Comparison of ENCODE assay signal across 16 cellular contexts in genomic region chr17:72412650-72413076, GRCh38.
"Had no signal": no experiment of that assay in that cellular context is flagged by ENCODE, and none has a peak within 500 bp of the region (broad histone marks: within the 10 kb centered on the region; RNA-seq: fewer than 3 reads in every experiment).

No MANE protein-coding gene starts in this region.

- H3K36me3 ChIP-seq: ascending aorta, breast epithelium, tibial artery, vagina, WERI-Rb-1 had no signal

- H3K4me3 Mint-ChIP-seq: activated naive CD4-positive, alpha-beta T cell treated with anti-CD3 and anti-CD28 coated beads for 36 hours; activated naive CD8-positive, alpha-beta T cell treated with anti-CD3 and anti-CD28 coated beads, Interleukin-2, amount 50 U/mL, for 24 hours; dendritic cell treated with granulocyte-macrophage colony-stimulating factor and Interleukin-4, amounts not matched to agents 40 ng/mL and 50 ng/mL, for 4 days; effector memory CD8-positive, alpha-beta T cell; mesothelial cell of epicardium; stimulated activated naive B cell treated with anti-CD40 and anti-IgM and Interleukin-4, amounts not matched to agents 10 μg/mL and 1 μg/mL and 100 μg/mL, for 72 hours; T-helper 17 cell had no signal

- ATAC-seq: activated naive CD8-positive, alpha-beta T cell treated with anti-CD3 and anti-CD28 coated beads, Interleukin-2, amount 50 U/mL, for 24 hours; effector memory CD8-positive, alpha-beta T cell; stimulated activated naive B cell treated with anti-CD40 and anti-IgM and Interleukin-4, amounts not matched to agents 10 μg/mL and 1 μg/mL and 100 μg/mL, for 72 hours; T-helper 17 cell had no signal

- H3K27ac Mint-ChIP-seq: activated naive CD4-positive, alpha-beta T cell treated with anti-CD3 and anti-CD28 coated beads for 36 hours; activated naive CD8-positive, alpha-beta T cell treated with anti-CD3 and anti-CD28 coated beads, Interleukin-2, amount 50 U/mL, for 24 hours; activated T-helper 2 cell treated with anti-CD3 and anti-CD28 coated beads, Interferon-gamma antibody, Interleukin-2, Interleukin-4, amounts not matched to agents 10 μg/mL and 5 μg/mL and 100 μg/mL, durations not matched to agents 14 hours and 24 hours and 36 hours; dendritic cell treated with granulocyte-macrophage colony-stimulating factor and Interleukin-4, amounts not matched to agents 40 ng/mL and 50 ng/mL, for 4 days; effector memory CD8-positive, alpha-beta T cell; mesothelial cell of epicardium; stimulated activated naive B cell treated with anti-CD40 and anti-IgM and Interleukin-4, amounts not matched to agents 10 μg/mL and 1 μg/mL and 100 μg/mL, for 72 hours; T-helper 17 cell had no signal

- H3K27ac ChIP-seq: ascending aorta, tibial artery, vagina, WERI-Rb-1 had no signal

- H3K36me3 Mint-ChIP-seq: stimulated activated naive B cell treated with anti-CD40 and anti-IgM and Interleukin-4, amounts not matched to agents 10 μg/mL and 1 μg/mL and 100 μg/mL, for 72 hours had no signal

- H3K27me3 Mint-ChIP-seq: dendritic cell treated with granulocyte-macrophage colony-stimulating factor and Interleukin-4, amounts not matched to agents 40 ng/mL and 50 ng/mL, for 4 days; stimulated activated naive B cell treated with anti-CD40 and anti-IgM and Interleukin-4, amounts not matched to agents 10 μg/mL and 1 μg/mL and 100 μg/mL, for 72 hours; T-helper 17 cell had no signal

- H3K4me1 Mint-ChIP-seq: activated naive CD8-positive, alpha-beta T cell treated with anti-CD3 and anti-CD28 coated beads, Interleukin-2, amount 50 U/mL, for 24 hours; stimulated activated naive B cell treated with anti-CD40 and anti-IgM and Interleukin-4, amounts not matched to agents 10 μg/mL and 1 μg/mL and 100 μg/mL, for 72 hours; T-helper 17 cell had no signal

- DNase-seq: activated CD4-positive, alpha-beta T cell treated with anti-CD3 and anti-CD28 coated beads, Interleukin-2, amount 50 U/mL, for 48 hours; activated naive CD4-positive, alpha-beta T cell treated with anti-CD3 and anti-CD28 coated beads for 36 hours; activated naive CD8-positive, alpha-beta T cell treated with anti-CD3 and anti-CD28 coated beads, Interleukin-2, amount 50 U/mL, for 24 hours; effector memory CD8-positive, alpha-beta T cell; stimulated activated CD4-positive, alpha-beta T cell treated with anti-CD3 and anti-CD28 coated beads, Interleukin-2, amount 100 ng/mL, for 48 hours; stimulated activated naive B cell treated with anti-CD40 and anti-IgM and Interleukin-4, amounts not matched to agents 10 μg/mL and 1 μg/mL and 100 μg/mL, for 72 hours; T-helper 17 cell; tibial artery; WERI-Rb-1 had no signal

- H3K9me3 Mint-ChIP-seq: effector memory CD8-positive, alpha-beta T cell had no signal

- H3K27me3 ChIP-seq: ascending aorta, breast epithelium, vagina had no signal

- H3K4me1 ChIP-seq: ascending aorta had no signal

- H3K4me3 ChIP-seq: ascending aorta, breast epithelium, lung, tibial artery, vagina had no signal
